ENCODE assay signal across 30 cellular contexts in the genomic region with DNA sequence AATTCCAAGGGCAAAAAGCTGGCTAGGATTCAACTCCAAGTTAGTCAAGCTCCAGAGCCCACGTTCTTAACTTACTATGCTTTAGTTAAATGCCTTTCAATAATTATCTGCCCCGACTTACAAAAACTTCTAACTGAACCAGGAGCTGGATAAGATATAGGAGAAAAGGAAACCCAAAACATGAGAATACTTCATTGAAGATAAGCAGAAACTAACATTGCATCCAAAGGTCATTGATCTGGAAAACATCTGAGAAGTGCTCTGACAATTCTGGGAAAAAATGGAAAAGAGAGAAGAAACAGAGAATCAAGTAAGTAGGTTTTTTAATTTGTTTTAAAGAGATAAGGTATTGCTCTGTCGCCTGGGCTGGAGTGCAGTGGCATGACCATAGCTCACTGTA. TPM values are rescaled to one million over a fixed set of nuclear protein-coding genes. Genes with fewer than 3 reads are reported as not detected.
DNase-seq lines count a peak whose midpoint lies in the region; ATAC-seq and TF ChIP-seq lines count a peak whose summit lies in the region.
"Had no signal": no experiment of that assay in that cellular context is flagged by ENCODE, and none has a peak within 500 bp of the region (broad histone marks: within the 10 kb centered on the region; RNA-seq: fewer than 3 reads in every experiment).

No MANE protein-coding gene starts in this region.

- no peak for TF ChIP-seq POLR2A in right lobe of liver (IDR thresholded peaks at IDR 0.05)

- no peaks in the 10 kb centered on the region for H3K4me1 ChIP-seq in CD8-positive, alpha-beta T cell (ENCODE audit: insufficient read depth, low read length)
- H3K4me1 ChIP-seq in right lobe of liver = peaks cover 0 to 4% (median 0%) of the 10 kb centered on the region in 4 donors
- H3K4me1 ChIP-seq: esophagus muscularis mucosa, foreskin keratinocyte had no signal

- TF ChIP-seq CTCF in CD8-positive, alpha-beta T cell (IDR thresholded peaks at IDR 0.05) = no peak
- no peak for TF ChIP-seq CTCF in right lobe of liver (IDR thresholded peaks at IDR 0.05)

- WGBS in right lobe of liver (ENCODE audit: insufficient coverage, low coverage, low lambda C conversion rate, missing lambda C conversion rate) = 85% methylated on average over 3 of the region's 3 CpGs

- H3K9me3 ChIP-seq in CD8-positive, alpha-beta T cell (ENCODE audit: low read length) = no peaks in the 10 kb centered on the region
- peaks cover 0 to 2% (median 0%) of the 10 kb centered on the region in 4 donors for H3K9me3 ChIP-seq in right lobe of liver
- H3K9me3 ChIP-seq: esophagus muscularis mucosa, testis had no signal

- H3K4me3 ChIP-seq in CD8-positive, alpha-beta T cell (ENCODE audit: low read depth, low read length) = no peak overlapping the region
- no peak overlapping the region for H3K4me3 ChIP-seq in right lobe of liver
- H3K4me3 ChIP-seq: esophagus muscularis mucosa, PC-9, SK-N-MC, skin epidermis, testis had no signal

- no peak overlapping the region for H3K4me3 Mint-ChIP-seq in activated CD4-positive, alpha-beta T cell treated with anti-CD3 and anti-CD28 coated beads, Interleukin-2, amount 10 ng/mL, durations not matched to agents 24 days and 14 days
- no peak overlapping the region for H3K4me3 Mint-ChIP-seq in CD8-positive, alpha-beta T cell
- no peak overlapping the region for H3K4me3 Mint-ChIP-seq in activated naive CD8-positive, alpha-beta T cell
- H3K4me3 Mint-ChIP-seq: activated naive CD8-positive, alpha-beta T cell treated with anti-CD3 and anti-CD28 coated beads, Interleukin-2, amount 10 ng/mL, durations not matched to agents 7 days and 5 days; CD4-positive, CD25-positive, alpha-beta regulatory T cell; central memory CD8-positive, alpha-beta T cell; natural killer cell treated with Interleukin-12 subunit alpha and Interleukin-12 subunit beta and Interleukin-15 and Interleukin-18, amount 100 ng/mL, for 72 hours; T-helper 17 cell had no signal

- H3K36me3 ChIP-seq in CD8-positive, alpha-beta T cell (ENCODE audit: insufficient read depth, low read length) = peaks cover 57% of the 10 kb centered on the region
- peaks cover 0 to 92% (median 53%) of the 10 kb centered on the region in 4 donors for H3K36me3 ChIP-seq in right lobe of liver

- H3K27me3 Mint-ChIP-seq in activated CD4-positive, alpha-beta T cell treated with anti-CD3 and anti-CD28 coated beads, Interleukin-2, amount 10 ng/mL, durations not matched to agents 24 days and 14 days = no peaks in the 10 kb centered on the region
- H3K27me3 Mint-ChIP-seq in CD8-positive, alpha-beta T cell (ENCODE audit: low read depth) = no peaks in the 10 kb centered on the region
- no peaks in the 10 kb centered on the region for H3K27me3 Mint-ChIP-seq in activated naive CD8-positive, alpha-beta T cell
- H3K27me3 Mint-ChIP-seq: activated naive CD8-positive, alpha-beta T cell treated with anti-CD3 and anti-CD28 coated beads, Interleukin-2, amount 10 ng/mL, durations not matched to agents 7 days and 5 days; CD4-positive, CD25-positive, alpha-beta regulatory T cell; central memory CD8-positive, alpha-beta T cell; natural killer cell treated with Interleukin-12 subunit alpha and Interleukin-12 subunit beta and Interleukin-15 and Interleukin-18, amount 100 ng/mL, for 72 hours; T-helper 17 cell had no signal

- DNase-seq in activated CD4-positive, alpha-beta T cell treated with anti-CD3 and anti-CD28 coated beads, Interleukin-2, amount 10 ng/mL, durations not matched to agents 24 days and 14 days = no peak
- DNase-seq in activated CD4-positive, alpha-beta T cell treated with anti-CD3 and anti-CD28 coated beads for 48 hours = no peak
- DNase-seq in CD8-positive, alpha-beta T cell = no peak
- DNase-seq in right lobe of liver = no peak
- DNase-seq in stimulated activated CD4-positive, alpha-beta T cell treated with anti-CD3 and anti-CD28 coated beads, Interleukin-4, amount 100 ng/mL, for 1 hour = no peak
- DNase-seq: activated naive CD8-positive, alpha-beta T cell treated with anti-CD3 and anti-CD28 coated beads, Interleukin-2, amount 10 ng/mL, durations not matched to agents 7 days and 5 days; CD4-positive, CD25-positive, alpha-beta regulatory T cell; dermis blood vessel endothelial cell; DND-41; foreskin keratinocyte; GF-D8; head of caudate nucleus; islet precursor cell; MV-4-11; NCI-H146; NCI-H226; NCI-H526 treated with DMSO at 0.1 percent for 48 hours; stimulated activated naive CD4-positive, alpha-beta T cell; T-helper 17 cell had no signal

- POLR2A ChIA-PET in CD8-positive, alpha-beta T cell (lab: Charles Lee) = interaction anchor here (0.9 to 1.8 kb wide), 2 partner anchors 8 to 10 kb away, joined by 4 read pairs; no protein-coding TSS in a partner anchor

- intact Hi-C loops in activated CD4-positive, alpha-beta T cell treated with anti-CD3 and anti-CD28 coated beads, Interleukin-2, amount 10 ng/mL, durations not matched to agents 24 days and 14 days (cut with micrococcal nuclease) = loop anchor here (10.0 kb wide), 1 partner anchor 46 kb away; no protein-coding TSS in a partner anchor
- intact Hi-C loops in CD8-positive, alpha-beta T cell (cut with DNase I, micrococcal nuclease) = no loop called here
- intact Hi-C loops in right lobe of liver (cut with DNase I) = no loop called here

- H3K27ac ChIP-seq in CD8-positive, alpha-beta T cell (ENCODE audit: low read depth, low read length) = no peak overlapping the region
- no peak overlapping the region for H3K27ac ChIP-seq in right lobe of liver
- H3K27ac ChIP-seq: esophagus muscularis mucosa, foreskin keratinocyte, PC-9, SK-N-MC, skin epidermis had no signal

- CTCF ChIA-PET in CD8-positive, alpha-beta T cell (lab: Charles Lee) = no interaction called here

- H3K36me3 Mint-ChIP-seq in activated CD4-positive, alpha-beta T cell treated with anti-CD3 and anti-CD28 coated beads, Interleukin-2, amount 10 ng/mL, durations not matched to agents 24 days and 14 days (ENCODE audit: low read depth) = peaks cover 72% of the 10 kb centered on the region
- peaks cover 85% of the 10 kb centered on the region for H3K36me3 Mint-ChIP-seq in CD8-positive, alpha-beta T cell
- peaks cover 12% of the 10 kb centered on the region for H3K36me3 Mint-ChIP-seq in activated naive CD8-positive, alpha-beta T cell

- H3K4me1 Mint-ChIP-seq in activated CD4-positive, alpha-beta T cell treated with anti-CD3 and anti-CD28 coated beads, Interleukin-2, amount 10 ng/mL, durations not matched to agents 24 days and 14 days = peaks cover 11% of the 10 kb centered on the region
- H3K4me1 Mint-ChIP-seq in CD8-positive, alpha-beta T cell (ENCODE audit: low read depth) = peaks cover 4% of the 10 kb centered on the region
- H3K4me1 Mint-ChIP-seq in activated naive CD8-positive, alpha-beta T cell (ENCODE audit: low read depth) = peaks cover 8% of the 10 kb centered on the region

- H3K27ac Mint-ChIP-seq in activated CD4-positive, alpha-beta T cell treated with anti-CD3 and anti-CD28 coated beads, Interleukin-2, amount 10 ng/mL, durations not matched to agents 24 days and 14 days = peak overlapping the region; percentile 12
- H3K27ac Mint-ChIP-seq in CD8-positive, alpha-beta T cell = peak overlapping the region; percentile 50
- H3K27ac Mint-ChIP-seq in activated naive CD8-positive, alpha-beta T cell = peak overlapping the region; percentile 76
- H3K27ac Mint-ChIP-seq: activated naive CD8-positive, alpha-beta T cell treated with anti-CD3 and anti-CD28 coated beads, Interleukin-2, amount 10 ng/mL, durations not matched to agents 7 days and 5 days; T-helper 17 cell had no signal

- no peak for ATAC-seq in CD8-positive, alpha-beta T cell
- ATAC-seq in right lobe of liver (peak in 3 of 4 donors; percentile 14 to 23 (median 18)), HG03097 (IDR thresholded peaks at IDR 0.05; ENCODE audit: low FRiP score, unreplicated experiment) (no peak), HG02759 (IDR thresholded peaks at IDR 0.05; ENCODE audit: unreplicated experiment) (no peak)
- ATAC-seq: foreskin keratinocyte; HCT116; natural killer cell treated with Interleukin-12 subunit alpha and Interleukin-12 subunit beta and Interleukin-15 and Interleukin-18, amount 100 ng/mL, for 72 hours; T-helper 17 cell had no signal

- H3K27me3 ChIP-seq in CD8-positive, alpha-beta T cell (ENCODE audit: insufficient read depth, low read length) = no peaks in the 10 kb centered on the region
- H3K27me3 ChIP-seq in right lobe of liver = no peaks in the 10 kb centered on the region
- H3K27me3 ChIP-seq: esophagus muscularis mucosa, foreskin keratinocyte, testis had no signal

- no peaks in the 10 kb centered on the region for H3K9me3 Mint-ChIP-seq in activated CD4-positive, alpha-beta T cell treated with anti-CD3 and anti-CD28 coated beads, Interleukin-2, amount 10 ng/mL, durations not matched to agents 24 days and 14 days
- no peaks in the 10 kb centered on the region for H3K9me3 Mint-ChIP-seq in CD8-positive, alpha-beta T cell
- no peaks in the 10 kb centered on the region for H3K9me3 Mint-ChIP-seq in activated naive CD8-positive, alpha-beta T cell (ENCODE audit: low read depth)
- H3K9me3 Mint-ChIP-seq: activated naive CD8-positive, alpha-beta T cell treated with anti-CD3 and anti-CD28 coated beads, Interleukin-2, amount 10 ng/mL, durations not matched to agents 7 days and 5 days; CD4-positive, CD25-positive, alpha-beta regulatory T cell; central memory CD8-positive, alpha-beta T cell; natural killer cell treated with Interleukin-12 subunit alpha and Interleukin-12 subunit beta and Interleukin-15 and Interleukin-18, amount 100 ng/mL, for 72 hours had no signal

RNA-seq across cellular contexts. Expression of gene ACAT1, which starts 27.2 kb away (rescaled TPM):
- 65.0 and 65.9 TPM in 2 replicates for total RNA-seq in activated CD4-positive, alpha-beta T cell treated with anti-CD3 and anti-CD28 coated beads, Interleukin-2, amount 10 ng/mL, durations not matched to agents 24 days and 14 days
- 10 to 100 TPM; 14.2 to 15.0 TPM for total RNA-seq in CD8-positive, alpha-beta T cell
- 1,000 to 10,000 TPM in 2 of 6 experiments, 100 to 1,000 TPM in 4; 357 to 1,180 (median 459) TPM for total RNA-seq in right lobe of liver

Comparison
In these comparisons a context has a peak if more than half of its experiments do, and no peak if none do; other contexts are left out.
1. H3K27ac Mint-ChIP-seq: peak in every context shown above with its lines; median percentile 76 in activated naive CD8-positive, alpha-beta T cell; 50 in CD8-positive, alpha-beta T cell; 12 in activated CD4-positive, alpha-beta T cell treated with anti-CD3 and anti-CD28 coated beads, Interleukin-2, amount 10 ng/mL, durations not matched to agents 24 days and 14 days.
2. ATAC-seq: peak in right lobe of liver (3 of 4); none in CD8-positive, alpha-beta T cell (single experiment), HG03097 (single experiment) and HG02759 (single experiment).